Comparison of ENCODE assay signal across 32 cellular contexts in the genomic region with DNA sequence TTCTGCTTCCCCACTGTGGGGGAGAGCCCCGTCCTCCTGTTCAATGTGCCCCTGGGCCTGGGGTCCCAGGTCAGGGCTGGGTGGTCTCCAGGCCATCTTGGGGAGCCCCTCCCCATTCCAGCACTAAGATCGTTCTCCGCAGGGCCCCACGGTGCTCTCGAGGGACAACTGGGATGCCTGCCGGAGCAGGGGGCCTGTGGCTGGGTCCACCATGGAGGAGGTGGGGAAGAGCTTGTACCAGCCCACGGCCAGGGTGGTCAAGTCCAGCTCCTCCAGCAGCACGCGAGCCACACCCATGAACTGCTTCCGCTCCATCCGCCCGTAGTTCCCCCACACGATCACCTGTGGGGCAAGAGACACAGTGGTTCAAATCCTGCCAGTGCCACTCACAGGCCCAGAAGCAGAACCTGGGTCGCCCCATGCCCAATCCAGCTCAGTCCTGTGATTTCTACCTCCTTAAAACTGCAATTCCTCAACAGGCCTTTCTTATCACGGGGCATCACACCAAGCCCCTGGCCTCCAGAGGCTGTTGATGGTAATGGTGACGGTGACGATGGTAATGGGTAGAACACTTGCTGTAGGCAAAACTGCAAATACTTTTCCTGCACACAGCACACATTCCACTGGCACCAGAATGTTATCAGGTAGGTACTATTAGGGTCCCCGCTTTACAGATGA. TPM values are rescaled to one million over a fixed set of nuclear protein-coding genes. Genes with fewer than 3 reads are reported as not detected.
"Had no signal": no experiment of that assay in that cellular context is flagged by ENCODE, and none has a peak within 500 bp of the region (broad histone marks: within the 10 kb centered on the region; RNA-seq: fewer than 3 reads in every experiment).

No MANE protein-coding gene starts in this region.

- H3K4me1 ChIP-seq: esophagus squamous epithelium, left lung, right lobe of liver, testis, tibial artery had no signal

- H3K27me3 ChIP-seq: ovary, right lobe of liver, testis had no signal

- H3K9me3 ChIP-seq: esophagus squamous epithelium, heart right ventricle, left lung, mucosa of descending colon, ovary, right lobe of liver, testis, tibial artery had no signal

- H3K4me1 Mint-ChIP-seq: mesothelial cell of epicardium, neural crest cell had no signal

- ATAC-seq: heart right ventricle; left cardiac atrium; left lung; mucosa of descending colon; natural killer cell treated with Interleukin-12 subunit alpha and Interleukin-12 subunit beta and Interleukin-15 and Interleukin-18, amount 100 ng/mL, for 72 hours; right lobe of liver had no signal

- H3K36me3 Mint-ChIP-seq: mesothelial cell of epicardium; naive B cell; natural killer cell treated with Interleukin-12 subunit alpha and Interleukin-12 subunit beta and Interleukin-15 and Interleukin-18, amount 100 ng/mL, for 72 hours; type B pancreatic cell had no signal

- H3K4me3 ChIP-seq: esophagus squamous epithelium, heart right ventricle, left lung, mucosa of descending colon, ovary, right lobe of liver, testis, tibial artery had no signal

- H3K9me3 Mint-ChIP-seq: dendritic cell treated with granulocyte-macrophage colony-stimulating factor and Interleukin-4, amounts not matched to agents 40 ng/mL and 50 ng/mL, for 4 days; mesothelial cell of epicardium; naive B cell; natural killer cell treated with Interleukin-12 subunit alpha and Interleukin-12 subunit beta and Interleukin-15 and Interleukin-18, amount 100 ng/mL, for 72 hours; neural crest cell; type B pancreatic cell had no signal

- H3K4me3 Mint-ChIP-seq: dendritic cell treated with granulocyte-macrophage colony-stimulating factor and Interleukin-4, amounts not matched to agents 40 ng/mL and 50 ng/mL, for 4 days; mesothelial cell of epicardium; naive B cell; natural killer cell treated with Interleukin-12 subunit alpha and Interleukin-12 subunit beta and Interleukin-15 and Interleukin-18, amount 100 ng/mL, for 72 hours; neural crest cell; type B pancreatic cell had no signal

- H3K27ac ChIP-seq: esophagus squamous epithelium, heart right ventricle, left lung, ovary, right lobe of liver, testis, tibial artery had no signal

- H3K36me3 ChIP-seq: esophagus squamous epithelium, heart right ventricle, left lung, ovary, right lobe of liver, tibial artery had no signal

- H3K27ac Mint-ChIP-seq: dendritic cell treated with granulocyte-macrophage colony-stimulating factor and Interleukin-4, amounts not matched to agents 40 ng/mL and 50 ng/mL, for 4 days; mesothelial cell of epicardium; naive B cell; natural killer cell treated with Interleukin-12 subunit alpha and Interleukin-12 subunit beta and Interleukin-15 and Interleukin-18, amount 100 ng/mL, for 72 hours; type B pancreatic cell had no signal

- DNase-seq: effector CD8-positive, alpha-beta T cell; esophagus squamous epithelium; foreskin melanocyte; glutamatergic neuron; heart right ventricle; hippocampal formation; left cardiac atrium; left lung; mesenchymal stem cell; mucosa of descending colon; naive B cell; ovary; posterior cingulate gyrus; right lobe of liver; small intestine; stimulated activated CD4-positive, alpha-beta T cell treated with anti-CD3 and anti-CD28 coated beads, Interleukin-15, amount 100 ng/mL, for 24 hours; stimulated activated CD4-positive, alpha-beta T cell treated with anti-CD3 and anti-CD28 coated beads, Interleukin-2, amount 100 ng/mL, for 48 hours; stimulated activated naive CD4-positive, alpha-beta T cell; substantia nigra; testis; tibial artery had no signal

RNA-seq across cellular contexts. Expression of a gene that starts 10.5 kb away (rescaled TPM):
- total RNA-seq: endothelial cell of umbilical vein, epithelial cell of proximal tubule, lung microvascular endothelial cell, neural crest cell, pulmonary artery endothelial cell had no signal

RNA-seq across cellular contexts. Expression of a gene that starts 41.0 kb away (rescaled TPM):
- total RNA-seq: endothelial cell of umbilical vein; epithelial cell of proximal tubule; kidney epithelial cell; lung microvascular endothelial cell; mesothelial cell of epicardium; natural killer cell treated with Interleukin-12 subunit alpha and Interleukin-12 subunit beta and Interleukin-15 and Interleukin-18, amount 100 ng/mL, for 72 hours; neural crest cell; pulmonary artery endothelial cell; urinary bladder had no signal

RNA-seq across cellular contexts. Expression of a gene that starts 54.2 kb away (rescaled TPM):
- total RNA-seq: endothelial cell of umbilical vein; epithelial cell of proximal tubule; kidney epithelial cell; lung microvascular endothelial cell; natural killer cell treated with Interleukin-12 subunit alpha and Interleukin-12 subunit beta and Interleukin-15 and Interleukin-18, amount 100 ng/mL, for 72 hours; pulmonary artery endothelial cell; right lobe of liver had no signal
- polyA plus RNA-seq: endothelial cell of umbilical vein had no signal
